1 cellular context compared by ENCODE assay signal in the genomic region with DNA sequence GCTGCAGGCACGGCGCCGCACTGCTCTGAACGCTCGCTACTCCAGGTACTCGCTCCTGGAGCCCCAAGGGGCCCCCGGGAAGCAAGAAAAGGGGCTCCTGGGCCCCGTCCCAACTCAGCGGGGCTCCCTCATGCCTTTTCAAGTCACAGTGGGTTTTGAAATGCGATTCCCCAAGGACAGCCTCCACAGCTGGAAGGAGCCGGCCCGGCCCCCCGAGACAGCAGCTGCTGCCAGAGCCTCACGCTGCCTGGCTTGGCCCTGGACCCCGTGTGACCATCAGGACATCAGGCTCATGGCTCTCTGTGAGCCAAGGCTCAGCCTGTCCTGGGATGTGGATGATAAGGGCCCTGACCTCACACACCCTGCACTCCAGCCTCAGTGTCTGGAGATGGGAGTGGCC.
TF ChIP-seq lines count a peak whose summit lies in the region.

No MANE protein-coding gene starts in this region.

TF ChIP-seq in GM23338, 12 proteins besides CTCF, POLR2A, EP300 and RAD21 (continued from another document):
- TF ChIP-seq, protein P1, sequence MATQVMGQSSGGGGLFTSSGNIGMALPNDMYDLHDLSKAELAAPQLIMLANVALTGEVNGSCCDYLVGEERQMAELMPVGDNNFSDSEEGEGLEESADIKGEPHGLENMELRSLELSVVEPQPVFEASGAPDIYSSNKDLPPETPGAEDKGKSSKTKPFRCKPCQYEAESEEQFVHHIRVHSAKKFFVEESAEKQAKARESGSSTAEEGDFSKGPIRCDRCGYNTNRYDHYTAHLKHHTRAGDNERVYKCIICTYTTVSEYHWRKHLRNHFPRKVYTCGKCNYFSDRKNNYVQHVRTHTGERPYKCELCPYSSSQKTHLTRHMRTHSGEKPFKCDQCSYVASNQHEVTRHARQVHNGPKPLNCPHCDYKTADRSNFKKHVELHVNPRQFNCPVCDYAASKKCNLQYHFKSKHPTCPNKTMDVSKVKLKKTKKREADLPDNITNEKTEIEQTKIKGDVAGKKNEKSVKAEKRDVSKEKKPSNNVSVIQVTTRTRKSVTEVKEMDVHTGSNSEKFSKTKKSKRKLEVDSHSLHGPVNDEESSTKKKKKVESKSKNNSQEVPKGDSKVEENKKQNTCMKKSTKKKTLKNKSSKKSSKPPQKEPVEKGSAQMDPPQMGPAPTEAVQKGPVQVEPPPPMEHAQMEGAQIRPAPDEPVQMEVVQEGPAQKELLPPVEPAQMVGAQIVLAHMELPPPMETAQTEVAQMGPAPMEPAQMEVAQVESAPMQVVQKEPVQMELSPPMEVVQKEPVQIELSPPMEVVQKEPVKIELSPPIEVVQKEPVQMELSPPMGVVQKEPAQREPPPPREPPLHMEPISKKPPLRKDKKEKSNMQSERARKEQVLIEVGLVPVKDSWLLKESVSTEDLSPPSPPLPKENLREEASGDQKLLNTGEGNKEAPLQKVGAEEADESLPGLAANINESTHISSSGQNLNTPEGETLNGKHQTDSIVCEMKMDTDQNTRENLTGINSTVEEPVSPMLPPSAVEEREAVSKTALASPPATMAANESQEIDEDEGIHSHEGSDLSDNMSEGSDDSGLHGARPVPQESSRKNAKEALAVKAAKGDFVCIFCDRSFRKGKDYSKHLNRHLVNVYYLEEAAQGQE (IDR thresholded peaks at IDR 0.05; ENCODE audit: unreplicated experiment) = no peak
- TF ChIP-seq ETS1 (IDR thresholded peaks at IDR 0.05) (no peak), EZH2 (IDR thresholded peaks at IDR 0.05; ENCODE audit: low read depth, unreplicated experiment) (no peak), JUNB (IDR thresholded peaks at IDR 0.05; ENCODE audit: unreplicated experiment) (no peak)
